Comparison of ENCODE assay signal across 1 cellular context in genomic region chr16:10308305-10309193, GRCh38.
TF ChIP-seq lines count a peak whose summit lies in the region.

No MANE protein-coding gene starts in this region.

TF ChIP-seq in HepG2, 621 proteins besides CTCF, POLR2A, EP300 and RAD21 (continued from another document and continues in another):
- TF ChIP-seq BCL3 (CRISPR knock-in tag; IDR thresholded peaks at IDR 0.05) (0 out of 2 replicates have a peak, but pooled peaks have one; percentile 50), ZBTB21 (CRISPR knock-in tag; IDR thresholded peaks at IDR 0.05) (no peak), ATF3 (CRISPR knock-in tag; IDR thresholded peaks at IDR 0.05) (no peak), BORCS8-MEF2B (CRISPR knock-in tag; IDR thresholded peaks at IDR 0.05) (0 out of 2 replicates have a peak, but pooled peaks have one; percentile 40), EZH2 (conservative IDR thresholded peaks at IDR 0.05; ENCODE audit: low read depth, low read length) (no peak), MIER2 (CRISPR knock-in tag; IDR thresholded peaks at IDR 0.05) (no peak), SETDB1 (CRISPR knock-in tag; IDR thresholded peaks at IDR 0.05; ENCODE audit: borderline replicate concordance) (no peak), ZBTB46 (CRISPR knock-in tag; IDR thresholded peaks at IDR 0.05; ENCODE audit: borderline replicate concordance) (no peak), ZNF232 (CRISPR knock-in tag; IDR thresholded peaks at IDR 0.05; ENCODE audit: borderline replicate concordance) (no peak), ZNF703 (CRISPR knock-in tag; IDR thresholded peaks at IDR 0.05; ENCODE audit: borderline replicate concordance) (no peak), FOXA1 (IDR thresholded peaks at IDR 0.05) (no peak), FOXA1 (CRISPR knock-in tag; IDR thresholded peaks at IDR 0.05) (no peak), KDM5A (IDR thresholded peaks at IDR 0.05; ENCODE audit: borderline replicate concordance, low read length) (no peak), ETV6 (CRISPR knock-in tag; conservative IDR thresholded peaks at IDR 0.05) (no peak), ATAD3A (CRISPR knock-in tag; IDR thresholded peaks at IDR 0.05) (no peak), ZNF720 (CRISPR knock-in tag; IDR thresholded peaks at IDR 0.05) (no peak), ZNF816 (CRISPR knock-in tag; IDR thresholded peaks at IDR 0.05; ENCODE audit: borderline replicate concordance) (peak; percentile 47; the same call in 1 of the 2 replicates), ATRX (CRISPR knock-in tag; IDR thresholded peaks at IDR 0.05; ENCODE audit: borderline replicate concordance) (no peak), TCF7L2 (IDR thresholded peaks at IDR 0.05; ENCODE audit: low read depth, low read length) (no peak), HCFC1 (IDR thresholded peaks at IDR 0.05; ENCODE audit: low read depth, low read length) (no peak), SOX13 (IDR thresholded peaks at IDR 0.05) (no peak), SOX13 (CRISPR knock-in tag; conservative IDR thresholded peaks at IDR 0.05 in 1 of 2, IDR thresholded peaks at IDR 0.05 in 1 of 2) (peak in 1 of 2 experiments; percentile 76; a peak in 2 of 4 replicates), PPARG (CRISPR knock-in tag; conservative IDR thresholded peaks at IDR 0.05) (no peak), RARA (CRISPR knock-in tag; IDR thresholded peaks at IDR 0.05) (peak; percentile 74), ZBTB10 (CRISPR knock-in tag; IDR thresholded peaks at IDR 0.05; ENCODE audit: borderline replicate concordance) (no peak), ZNF20 (CRISPR knock-in tag; IDR thresholded peaks at IDR 0.05) (no peak), ZNF431 (CRISPR knock-in tag; IDR thresholded peaks at IDR 0.05; ENCODE audit: borderline replicate concordance, low read depth) (no peak), ZNF18 (CRISPR knock-in tag; IDR thresholded peaks at IDR 0.05; ENCODE audit: insufficient replicate concordance) (no peak), ZNF460 (CRISPR knock-in tag; IDR thresholded peaks at IDR 0.05; ENCODE audit: borderline replicate concordance) (no peak), MIER3 (CRISPR knock-in tag; IDR thresholded peaks at IDR 0.05; ENCODE audit: borderline replicate concordance) (0 out of 2 replicates have a peak, but pooled peaks have one; percentile 68), PREB (CRISPR knock-in tag; IDR thresholded peaks at IDR 0.05) (no peak), FOSL1 (CRISPR knock-in tag; IDR thresholded peaks at IDR 0.05; ENCODE audit: borderline replicate concordance) (no peak), CHCHD3 (CRISPR knock-in tag; IDR thresholded peaks at IDR 0.05) (no peak), ZKSCAN8 (CRISPR knock-in tag; IDR thresholded peaks at IDR 0.05; ENCODE audit: borderline replicate concordance) (no peak), DR1 (CRISPR knock-in tag; IDR thresholded peaks at IDR 0.05) (no peak), ZNF605 (CRISPR knock-in tag; IDR thresholded peaks at IDR 0.05) (peak; percentile 63), ZNF33A (CRISPR knock-in tag; IDR thresholded peaks at IDR 0.05; ENCODE audit: borderline replicate concordance) (peak; percentile 38; the same call in 1 of the 2 replicates), MTA3 (CRISPR knock-in tag; IDR thresholded peaks at IDR 0.05) (no peak), ZNF143 (CRISPR knock-in tag; IDR thresholded peaks at IDR 0.05) (no peak), IKZF5 (CRISPR knock-in tag; IDR thresholded peaks at IDR 0.05) (peak; percentile 79; the same call in 1 of the 2 replicates), ZNF282 (IDR thresholded peaks at IDR 0.05; ENCODE audit: partially characterized antibody) (no peak), TCF7 (IDR thresholded peaks at IDR 0.05; ENCODE audit: low read depth) (no peak), HIVEP1 (CRISPR knock-in tag; IDR thresholded peaks at IDR 0.05) (no peak), GATA4 (IDR thresholded peaks at IDR 0.05; ENCODE audit: borderline replicate concordance, low read depth) (no peak), ZBTB14 (CRISPR knock-in tag; IDR thresholded peaks at IDR 0.05) (no peak), ZNF138 (CRISPR knock-in tag; IDR thresholded peaks at IDR 0.05; ENCODE audit: low read depth) (no peak), HDAC2 (CRISPR knock-in tag; IDR thresholded peaks at IDR 0.05) (peak; percentile 62), ZNF569 (CRISPR knock-in tag; IDR thresholded peaks at IDR 0.05; ENCODE audit: borderline replicate concordance) (no peak), ZNF253 (CRISPR knock-in tag; IDR thresholded peaks at IDR 0.05; ENCODE audit: borderline replicate concordance) (no peak), ISX (CRISPR knock-in tag; conservative IDR thresholded peaks at IDR 0.05) (no peak), YEATS4 (CRISPR knock-in tag; IDR thresholded peaks at IDR 0.05; ENCODE audit: borderline replicate concordance) (no peak), ZNF30 (CRISPR knock-in tag; IDR thresholded peaks at IDR 0.05) (no peak), NFAT5 (CRISPR knock-in tag; IDR thresholded peaks at IDR 0.05) (peak; percentile 92), ZNF629 (CRISPR knock-in tag; conservative IDR thresholded peaks at IDR 0.05) (no peak), ZNF562 (CRISPR knock-in tag; IDR thresholded peaks at IDR 0.05; ENCODE audit: borderline replicate concordance) (no peak), KLF13 (CRISPR knock-in tag; IDR thresholded peaks at IDR 0.05) (no peak), SMARCE1 (IDR thresholded peaks at IDR 0.05; ENCODE audit: borderline replicate concordance) (no peak), DNMT1 (CRISPR knock-in tag; IDR thresholded peaks at IDR 0.05) (no peak)
